14 cellular contexts compared by ENCODE assay signal in the genomic region with DNA sequence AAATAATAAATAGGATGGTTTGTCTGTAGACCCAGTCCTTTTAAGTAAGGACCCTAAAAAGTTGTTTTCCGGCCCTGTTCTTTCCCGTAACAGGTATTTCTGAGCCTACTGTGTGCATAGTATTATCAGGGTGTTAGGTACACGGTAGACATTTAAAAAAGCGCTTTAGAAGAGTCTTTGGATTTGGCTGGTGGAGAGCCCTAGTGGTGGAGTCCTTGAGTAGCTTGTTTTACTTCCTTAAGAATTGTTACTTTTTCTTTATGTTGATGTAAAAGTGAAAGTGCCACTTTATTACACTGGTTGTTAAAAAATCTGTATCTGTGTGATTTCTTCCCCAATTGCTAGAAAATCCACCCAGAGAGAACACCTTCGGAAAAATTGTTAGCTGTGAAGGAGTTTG. TPM values are rescaled to one million over a fixed set of nuclear protein-coding genes. Genes with fewer than 3 reads are reported as not detected.
DNase-seq lines count a peak whose midpoint lies in the region; ATAC-seq and TF ChIP-seq lines count a peak whose summit lies in the region.
"Had no signal": no experiment of that assay in that cellular context is flagged by ENCODE, and none has a peak within 500 bp of the region (broad histone marks: within the 10 kb centered on the region; RNA-seq: fewer than 3 reads in every experiment).

No MANE protein-coding gene starts in this region.

- H3K27ac ChIP-seq in C4-2B, result no peak overlapping the region
- peak overlapping the region; percentile 95 for H3K27ac ChIP-seq in HUES48 (ENCODE audit: low read depth, low read length)
- H3K27ac ChIP-seq in brain microvascular endothelial cell, result no peak overlapping the region

- peak overlapping the region; percentile 38 for H3K4me3 ChIP-seq in HUES48 (ENCODE audit: low read depth, low read length)
- no peak overlapping the region for H3K4me3 ChIP-seq in brain microvascular endothelial cell (ENCODE audit: low read depth, low read length)

- ATAC-seq in HG02973 (IDR thresholded peaks at IDR 0.05; ENCODE audit: unreplicated experiment), result no peak
- ATAC-seq: activated T-helper 17 cell treated with anti-CD3 and anti-CD28 coated beads, Interleukin-2, amount 50 U/mL, for 72 hours; effector memory CD8-positive, alpha-beta T cell had no signal

- in situ Hi-C loops in brain microvascular endothelial cell (cut with HindIII; ENCODE audit: low pct_ligation_motif_present, low sequenced_read_pairs), result no loop called here

- DNase-seq in brain microvascular endothelial cell, result no peak
- DNase-seq in myocyte (ENCODE audit: low read depth), result peak; percentile 11
- DNase-seq in NCI-H510A treated with DMSO at 0.1 percent for 48 hours (lab: John Stamatoyannopoulos, UW), result no peak
- DNase-seq in CD1c-positive myeloid dendritic cell (ENCODE audit: extremely low spot score), result no peak
- no peak for DNase-seq in iPS-NIHi7 (ENCODE audit: extremely low spot score)
- DNase-seq: AML-193; effector memory CD8-positive, alpha-beta T cell; kidney; NCI-H1048; SHP77 treated with DMSO at 0.1 percent for 48 hours had no signal

- H3K36me3 ChIP-seq in HUES48 (ENCODE audit: control insufficient read depth, insufficient read depth, low read length) (no peaks in the 10 kb centered on the region), brain microvascular endothelial cell (replicated peaks) (no peaks in the 10 kb centered on the region)

- H3K27me3 ChIP-seq in HUES48 (ENCODE audit: control insufficient read depth, insufficient read depth, low read length), result peaks cover 55% of the 10 kb centered on the region
- H3K27me3 ChIP-seq in brain microvascular endothelial cell (replicated peaks), result no peaks in the 10 kb centered on the region

- H3K4me1 ChIP-seq in HUES48 (ENCODE audit: control insufficient read depth, insufficient read depth, low read length), result peaks cover 35% of the 10 kb centered on the region

- peak overlapping the region; percentile 21 for H3K9ac ChIP-seq in HUES48 (ENCODE audit: low read depth, low read length)

- no peaks in the 10 kb centered on the region for H3K9me3 ChIP-seq in HUES48 (ENCODE audit: control insufficient read depth, insufficient read depth, low read length)

- 0 out of 2 replicates have a peak, but pooled peaks have one; percentile 3 for TF ChIP-seq CTCF in C4-2B (conservative IDR thresholded peaks at IDR 0.05)
- peak; percentile 39 for TF ChIP-seq CTCF in brain microvascular endothelial cell (IDR thresholded peaks at IDR 0.05; ENCODE audit: low read depth, low read length, missing control alignments)

RNA-seq across cellular contexts. Expression of gene SMYD2, which starts 36.8 kb away (rescaled TPM):
- 19.6 and 20.0 TPM in 2 replicates for total RNA-seq in myocyte
- polyA plus RNA-seq in myocyte (2012), result 22.6 TPM
